ENCODE assay signal across 30 cellular contexts in the genomic region with DNA sequence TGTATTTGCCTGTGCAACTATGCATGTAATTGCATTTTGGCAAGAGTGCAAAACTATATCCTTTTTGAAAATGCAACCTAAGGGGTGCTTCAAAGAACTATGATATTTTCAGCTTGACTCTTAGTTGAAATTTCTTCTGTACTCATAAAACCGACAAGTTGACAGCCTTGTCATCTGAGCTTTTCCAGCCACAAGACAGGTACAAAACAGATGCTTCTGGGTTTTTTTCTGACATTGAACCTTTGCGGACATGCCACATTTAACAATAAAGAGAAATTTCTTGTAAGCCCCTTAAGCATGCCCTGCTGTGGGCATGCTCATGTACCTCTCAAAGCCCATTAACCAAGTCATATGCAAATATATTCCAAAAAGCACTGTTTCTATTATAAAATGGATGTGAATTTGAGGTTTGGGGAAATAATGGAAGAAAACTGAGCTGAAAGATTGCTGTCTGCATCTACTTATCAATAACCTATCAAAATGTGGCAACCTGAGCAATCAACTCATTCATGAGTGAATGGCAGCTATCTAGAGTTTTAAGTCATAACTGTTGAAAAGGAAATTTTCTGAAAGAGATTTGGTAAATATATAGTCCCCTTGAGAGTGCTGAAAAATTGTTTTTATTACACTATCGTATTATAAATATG.
"Had no signal": no experiment of that assay in that cellular context is flagged by ENCODE, and none has a peak within 500 bp of the region (broad histone marks: within the 10 kb centered on the region; RNA-seq: fewer than 3 reads in every experiment).

No MANE protein-coding gene starts in this region.

- H3K4me1 ChIP-seq: adrenal gland, ascending aorta, body of pancreas, breast epithelium had no signal

- H3K27ac ChIP-seq: adrenal gland, ascending aorta, body of pancreas, brain microvascular endothelial cell, breast epithelium, cardiac muscle cell had no signal

- H3K4me3 ChIP-seq: adrenal gland, ascending aorta, body of pancreas, breast epithelium, cardiac muscle cell had no signal

- H3K9me3 ChIP-seq: adrenal gland, ascending aorta, body of pancreas had no signal

- H3K36me3 ChIP-seq: adrenal gland, ascending aorta, brain microvascular endothelial cell, breast epithelium, cardiac muscle cell had no signal

- DNase-seq: activated effector memory CD4-positive, alpha-beta T cell treated with anti-CD3 and anti-CD28 coated beads, Interleukin-2, amount 50 U/mL, for 16 hours; activated effector memory CD4-positive, alpha-beta T cell treated with Interleukin-2 at 50 U/mL for 16 hours; activated gamma-delta T cell; activated gamma-delta T cell treated with Interleukin-2 at 50 U/mL for 16 hours; activated naive CD4-positive, alpha-beta T cell; activated naive CD4-positive, alpha-beta T cell treated with anti-CD3 and anti-CD28 coated beads for 36 hours; activated naive CD4-positive, alpha-beta T cell treated with anti-CD3 and anti-CD28 coated beads, Interleukin-2, amount 10 ng/mL, durations not matched to agents 7 days and 5 days; activated naive CD4-positive, alpha-beta T cell treated with anti-CD3 and anti-CD28 coated beads, Interleukin-2, amount 50 U/mL, for 16 hours; activated naive CD4-positive, alpha-beta T cell treated with Interleukin-2 at 50 U/mL for 16 hours; activated naive CD8-positive, alpha-beta T cell treated with anti-CD3 and anti-CD28 coated beads for 36 hours; activated naive CD8-positive, alpha-beta T cell treated with anti-CD3 and anti-CD28 coated beads, Interleukin-2, amount 10 ng/mL, durations not matched to agents 7 days and 5 days; activated naive CD8-positive, alpha-beta T cell treated with anti-CD3 and anti-CD28 coated beads, Interleukin-2, amount 50 U/mL, for 24 hours; activated T-cell treated with anti-CD3 and anti-CD28 coated beads, Interleukin-2, amount 50 U/mL, for 24 hours; activated T-cell treated with anti-CD3 and anti-CD28 coated beads, Interleukin-2, amount 50 U/mL, for 4 hours; activated T-cell treated with anti-CD3 and anti-CD28 coated beads, Interleukin-2, amount 50 U/mL, for 48 hours; activated T-cell treated with anti-CD3 and anti-CD28 coated beads, Interleukin-2, amount 50 U/mL, for 72 hours; adrenal gland; amniotic stem cell; amygdala; anterior cingulate cortex; aorta; body of pancreas; brain microvascular endothelial cell; central memory CD4-positive, alpha-beta T cell; cerebellar nuclear complex had no signal

- ATAC-seq: activated naive CD4-positive, alpha-beta T cell treated with anti-CD3 and anti-CD28 coated beads, Interleukin-2, amount 50 U/mL, for 72 hours; activated naive CD8-positive, alpha-beta T cell treated with anti-CD3 and anti-CD28 coated beads, Interleukin-2, amount 50 U/mL, for 24 hours; activated T-cell treated with anti-CD3 and anti-CD28 coated beads, Interleukin-2, amount 50 U/mL, for 4 hours; activated T-cell treated with anti-CD3 and anti-CD28 coated beads, Interleukin-2, amount 50 U/mL, for 72 hours; activated T-helper 17 cell treated with anti-CD3 and anti-CD28 coated beads, Interleukin-2, amount 50 U/mL, for 72 hours; body of pancreas had no signal

- H3K27me3 ChIP-seq: adrenal gland, ascending aorta, body of pancreas, brain microvascular endothelial cell, breast epithelium, cardiac muscle cell had no signal
